19 cellular contexts compared by ENCODE assay signal in the genomic region with DNA sequence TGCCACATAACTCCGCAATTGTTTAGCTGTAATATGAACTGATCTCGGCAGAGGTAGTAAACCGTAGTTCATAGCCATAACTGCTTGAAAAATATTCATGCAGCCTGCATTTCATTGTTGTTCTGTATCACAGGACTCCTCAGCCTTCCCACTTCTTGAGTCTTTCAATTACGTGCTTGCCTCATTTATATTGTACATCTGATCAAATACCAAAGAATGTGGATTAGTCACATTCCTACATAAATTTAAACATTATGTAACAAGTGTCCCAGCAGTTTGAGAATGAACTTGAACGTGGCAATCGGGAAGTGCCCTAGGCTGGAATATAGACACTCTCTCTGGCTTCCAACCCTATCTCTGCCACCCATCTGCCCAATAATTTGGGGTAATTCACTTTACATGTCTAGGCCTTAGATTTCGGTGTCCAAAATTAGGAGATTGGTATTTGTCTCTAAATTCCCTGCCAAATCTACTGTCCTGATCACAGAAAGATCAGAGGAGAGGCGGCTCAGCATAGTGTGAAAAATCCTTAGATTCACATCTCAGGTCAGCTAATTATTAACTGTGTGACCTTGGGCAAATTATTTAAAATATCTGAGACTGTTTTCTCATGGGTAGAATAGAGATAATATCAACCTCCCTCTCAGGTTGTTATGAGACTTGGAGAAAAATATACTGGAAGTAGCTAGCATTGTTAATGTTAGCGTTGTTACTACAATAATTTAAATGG.
DNase-seq lines count a peak whose midpoint lies in the region; TF ChIP-seq lines count a peak whose summit lies in the region.
"Had no signal": no experiment of that assay in that cellular context is flagged by ENCODE, and none has a peak within 500 bp of the region (broad histone marks: within the 10 kb centered on the region; RNA-seq: fewer than 3 reads in every experiment).

No MANE protein-coding gene starts in this region.

- no peak overlapping the region for H4K5ac ChIP-seq in mesendoderm (ENCODE audit: low read length)

- no peak overlapping the region for H3K27ac ChIP-seq in mesendoderm (ENCODE audit: low read depth, low read length)

- H4K8ac ChIP-seq in mesendoderm (ENCODE audit: low read depth, low read length), result no peak overlapping the region

- no peak overlapping the region for H3K4me3 ChIP-seq in AG10803 (ENCODE audit: low read length)
- H3K4me3 ChIP-seq in mesendoderm (ENCODE audit: low read length), result no peak overlapping the region

- H2AK5ac ChIP-seq in mesendoderm (ENCODE audit: low read length), result no peak overlapping the region

- no peaks in the 10 kb centered on the region for H3K79me2 ChIP-seq in mesendoderm (ENCODE audit: control insufficient read depth, insufficient read depth, low read length)

- no peak overlapping the region for H3K4ac ChIP-seq in mesendoderm (ENCODE audit: low read depth, low read length)

- WGBS in mesendoderm (ENCODE audit: extremely low coverage, insufficient coverage, low lambda C conversion rate), result no CpG with 5 or more reads among the region's 9 CpGs

- no peak overlapping the region for H3K4me2 ChIP-seq in mesendoderm (ENCODE audit: low read length)

- no peak overlapping the region for H2BK15ac ChIP-seq in mesendoderm (replicated peaks; ENCODE audit: low read depth)

- H3K56ac ChIP-seq in mesendoderm (ENCODE audit: low read length), result no peak overlapping the region

- H2BK5ac ChIP-seq in mesendoderm (ENCODE audit: low read length), result no peak overlapping the region

- TF ChIP-seq CTCF in AG10803 (conservative IDR thresholded peaks at IDR 0.05; ENCODE audit: low read length), result no peak

- H2BK120ac ChIP-seq in mesendoderm (ENCODE audit: low read depth, low read length), result peak overlapping the region; percentile 67

- no peaks in the 10 kb centered on the region for H3K79me1 ChIP-seq in mesendoderm (ENCODE audit: low read length)

- no peak overlapping the region for H3K9ac ChIP-seq in mesendoderm (ENCODE audit: low read length)

- peak; percentile 39 for DNase-seq in AG10803 (ENCODE audit: low read depth)
- DNase-seq in M059J (ENCODE audit: low read depth), result peak; percentile 57
- DNase-seq in cerebellar cortex (ENCODE audit: low spot score), result peak; percentile 67
- DNase-seq in mesendoderm, result no peak
- no peak for DNase-seq in activated CD4-positive, alpha-beta T cell treated with anti-CD3 and anti-CD28 coated beads for 48 hours
- no peak for DNase-seq in activated CD4-positive, alpha-beta T cell treated with anti-CD3 and anti-CD28 coated beads for 4 hours
- no peak for DNase-seq in NCI-H187 treated with DMSO at 0.1 percent for 48 hours (lab: John Stamatoyannopoulos, UW)
- no peak for DNase-seq in putamen (ENCODE audit: low spot score)
- DNase-seq: activated CD4-positive, CD25-positive, alpha-beta regulatory T cell; activated CD8-positive, alpha-beta memory T cell treated with anti-CD3 and anti-CD28 coated beads, Interleukin-2, amount 10 ng/mL, durations not matched to agents 7 days and 5 days; activated effector memory CD4-positive, alpha-beta T cell treated with Interleukin-2 at 50 U/mL for 16 hours; amniotic stem cell; CD4-positive, alpha-beta memory T cell; DMS79 treated with DMSO at 0.1 percent for 48 hours; immature natural killer cell; NCI-H1436 treated with DMSO at 0.1 percent for 48 hours; NCI-H2227 treated with DMSO at 0.1 percent for 48 hours; right cardiac atrium; stimulated activated CD4-positive, alpha-beta T cell treated with anti-CD3 and anti-CD28 coated beads, Interleukin-2, amount 100 ng/mL, for 24 hours had no signal

- no peaks in the 10 kb centered on the region for H3K36me3 ChIP-seq in mesendoderm (ENCODE audit: control insufficient read depth, insufficient read depth, low read length)

- no peaks in the 10 kb centered on the region for H3K27me3 ChIP-seq in mesendoderm (ENCODE audit: insufficient read depth, low read length, poor library complexity)

- H3K23ac ChIP-seq in mesendoderm (ENCODE audit: low read length), result no peak overlapping the region

- H3K4me1 ChIP-seq in mesendoderm (ENCODE audit: control insufficient read depth, low read depth, low read length), result peaks cover 7% of the 10 kb centered on the region

- peak overlapping the region; percentile 84 for H3K18ac ChIP-seq in mesendoderm (ENCODE audit: low read length)

Comparison
In these comparisons a context has a peak if more than half of its experiments do, and no peak if none do; other contexts are left out.
1. DNase-seq: peak in AG10803 (single experiment), M059J (single experiment) and cerebellar cortex (single experiment); none in mesendoderm (single experiment), activated CD4-positive, alpha-beta T cell treated with anti-CD3 and anti-CD28 coated beads for 48 hours (single experiment), activated CD4-positive, alpha-beta T cell treated with anti-CD3 and anti-CD28 coated beads for 4 hours (0 of 2), NCI-H187 treated with DMSO at 0.1 percent for 48 hours (single experiment) and putamen (single experiment).